Comparison of ENCODE assay signal across 17 cellular contexts in the genomic region with DNA sequence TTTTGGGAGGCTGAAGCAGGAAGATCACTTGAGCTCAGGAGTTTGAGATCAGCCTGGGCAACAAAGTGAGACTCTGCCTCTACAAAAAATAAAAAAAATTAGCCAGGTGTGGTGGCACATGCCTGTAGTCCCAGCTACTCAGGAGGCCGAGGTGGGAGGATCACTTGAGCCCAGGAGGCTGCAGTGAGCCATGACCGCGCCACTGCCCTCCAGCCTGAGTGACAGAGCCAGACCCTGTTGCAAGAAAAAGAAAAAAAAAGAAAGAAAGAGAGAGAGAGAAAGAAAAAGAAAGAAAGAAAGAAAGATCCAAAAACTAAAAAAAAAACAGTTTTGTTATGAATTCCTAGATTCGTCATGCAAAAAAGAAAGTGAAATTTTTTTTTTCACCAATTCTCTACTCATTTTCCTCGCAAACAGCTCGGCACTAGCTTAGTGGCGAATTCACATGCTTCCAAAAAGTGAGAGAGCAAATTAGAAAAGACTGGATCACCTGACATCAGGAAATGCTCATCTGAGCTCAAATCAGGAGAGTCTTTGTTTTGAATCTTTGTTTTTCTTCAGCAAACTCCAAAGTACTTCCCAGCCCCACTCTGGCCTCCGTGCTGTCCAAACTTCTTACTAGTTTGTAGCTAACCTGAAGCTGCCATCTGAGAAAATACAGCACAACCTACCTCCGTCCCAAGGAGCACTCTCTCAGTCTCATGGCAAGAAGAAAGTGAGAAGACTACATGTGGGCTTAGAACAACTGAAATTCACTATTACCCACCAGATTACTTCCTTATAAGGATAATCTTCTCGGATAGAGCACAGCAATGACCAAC. TPM values are rescaled to one million over a fixed set of nuclear protein-coding genes. Genes with fewer than 3 reads are reported as not detected.
DNase-seq lines count a peak whose midpoint lies in the region; ATAC-seq and TF ChIP-seq lines count a peak whose summit lies in the region.
"Had no signal": no experiment of that assay in that cellular context is flagged by ENCODE, and none has a peak within 500 bp of the region (broad histone marks: within the 10 kb centered on the region; RNA-seq: fewer than 3 reads in every experiment).

No MANE protein-coding gene starts in this region.

- no peak overlapping the region for H2BK12ac ChIP-seq in mesenchymal stem cell (ENCODE audit: low read length in 2 of 2)

- H3K27me3 Mint-ChIP-seq in activated CD8-positive, alpha-beta memory T cell treated with anti-CD3 and anti-CD28 coated beads, Interleukin-2, amount 10 ng/mL, durations not matched to agents 7 days and 5 days = peaks cover 6% of the 10 kb centered on the region
- no peaks in the 10 kb centered on the region for H3K27me3 Mint-ChIP-seq in activated T-helper 17 cell treated with anti-CD3 and anti-CD28 coated beads, Interleukin-2, amount 50 U/mL, for 72 hours

- no peaks in the 10 kb centered on the region for H3K79me1 ChIP-seq in mesenchymal stem cell (replicated peaks; ENCODE audit: low read length, poor library complexity, severe bottlenecking)

- intact Hi-C loops in heart left ventricle (cut with DNase I) = no loop called here
- intact Hi-C loops in prostate gland (cut with DNase I) = no loop called here

- H3K4me2 ChIP-seq in mesenchymal stem cell (ENCODE audit: low read length, poor library complexity, severe bottlenecking) = no peak overlapping the region

- H3K4me1 ChIP-seq in mesenchymal stem cell (ENCODE audit: control insufficient read depth, insufficient read depth, low read depth, low read length) = no peaks in the 10 kb centered on the region
- peaks cover 0 to 10% of the 10 kb centered on the region in 2 donors for H3K4me1 ChIP-seq in thoracic aorta (ENCODE audit: control insufficient read depth in 1 of 2, low read depth in 2 of 2)
- H3K4me1 ChIP-seq in heart left ventricle = no peaks in the 10 kb centered on the region
- H3K4me1 ChIP-seq in prostate gland (replicated peaks) = no peaks in the 10 kb centered on the region

- H3K9me3 Mint-ChIP-seq in activated CD8-positive, alpha-beta memory T cell treated with anti-CD3 and anti-CD28 coated beads, Interleukin-2, amount 10 ng/mL, durations not matched to agents 7 days and 5 days (ENCODE audit: low read depth) = peaks cover 2% of the 10 kb centered on the region
- H3K9me3 Mint-ChIP-seq in activated T-helper 17 cell treated with anti-CD3 and anti-CD28 coated beads, Interleukin-2, amount 50 U/mL, for 72 hours = no peaks in the 10 kb centered on the region
- H3K9me3 Mint-ChIP-seq: immature natural killer cell; T-helper 1 cell treated with Interleukin-12 subunit alpha and Interleukin-12 subunit beta and Interleukin-4 antibody, amounts not matched to agents 30 μg/mL and 1 μg/mL, for 36 hours had no signal

- H3K4me3 ChIP-seq in mesenchymal stem cell (ENCODE audit: insufficient read depth in 1 of 2, low read depth in 1 of 2, low read length in 2 of 2) = no peak overlapping the region
- H3K4me3 ChIP-seq in thoracic aorta = peak overlapping the region; percentile 49
- H3K4me3 ChIP-seq in heart left ventricle = no peak overlapping the region
- no peak overlapping the region for H3K4me3 ChIP-seq in prostate gland

- no peak overlapping the region for H2AFZ ChIP-seq in mesenchymal stem cell (ENCODE audit: low read depth, low read length)

- H3K27ac ChIP-seq in mesenchymal stem cell (ENCODE audit: low read length, poor library complexity, severe bottlenecking) (no peak overlapping the region), thoracic aorta (no peak overlapping the region), heart left ventricle (no peak overlapping the region), prostate gland (no peak overlapping the region)

- TF ChIP-seq CTCF in thoracic aorta (IDR thresholded peaks at IDR 0.05) (no peak), heart left ventricle (IDR thresholded peaks at IDR 0.05) (no peak), prostate gland (IDR thresholded peaks at IDR 0.05) (no peak)

- no peak overlapping the region for H2BK15ac ChIP-seq in mesenchymal stem cell (ENCODE audit: low read depth, poor library complexity, severe bottlenecking)

- H4K8ac ChIP-seq in mesenchymal stem cell (ENCODE audit: low read length) = no peak overlapping the region

- no peak overlapping the region for H4K91ac ChIP-seq in mesenchymal stem cell (ENCODE audit: low read length)

- no peak overlapping the region for H3K18ac ChIP-seq in mesenchymal stem cell (ENCODE audit: low read depth in 1 of 2, low read length in 2 of 2)

- H3K23ac ChIP-seq in mesenchymal stem cell (ENCODE audit: low read length in 2 of 2) = no peak overlapping the region

- no peak overlapping the region for H2AK5ac ChIP-seq in mesenchymal stem cell (ENCODE audit: low read length, severe bottlenecking)

- no peaks in the 10 kb centered on the region for H3K36me3 Mint-ChIP-seq in activated CD8-positive, alpha-beta memory T cell treated with anti-CD3 and anti-CD28 coated beads, Interleukin-2, amount 10 ng/mL, durations not matched to agents 7 days and 5 days
- no peaks in the 10 kb centered on the region for H3K36me3 Mint-ChIP-seq in activated T-helper 17 cell treated with anti-CD3 and anti-CD28 coated beads, Interleukin-2, amount 50 U/mL, for 72 hours (ENCODE audit: low read depth)
- H3K36me3 Mint-ChIP-seq: immature natural killer cell had no signal

- H3K27me3 ChIP-seq in mesenchymal stem cell (ENCODE audit: control insufficient read depth in 1 of 2, insufficient read depth in 1 of 2, low read length in 2 of 2) = no peaks in the 10 kb centered on the region
- no peaks in the 10 kb centered on the region for H3K27me3 ChIP-seq in thoracic aorta (replicated peaks; ENCODE audit: insufficient read depth)
- H3K27me3 ChIP-seq in heart left ventricle = no peaks in the 10 kb centered on the region
- H3K27me3 ChIP-seq in prostate gland (replicated peaks; ENCODE audit: insufficient read depth) = no peaks in the 10 kb centered on the region

- H3K27ac Mint-ChIP-seq in activated CD8-positive, alpha-beta memory T cell treated with anti-CD3 and anti-CD28 coated beads, Interleukin-2, amount 10 ng/mL, durations not matched to agents 7 days and 5 days = no peak overlapping the region
- H3K27ac Mint-ChIP-seq in activated T-helper 17 cell treated with anti-CD3 and anti-CD28 coated beads, Interleukin-2, amount 50 U/mL, for 72 hours = no peak overlapping the region
- H3K27ac Mint-ChIP-seq: immature natural killer cell; T-helper 1 cell treated with Interleukin-12 subunit alpha and Interleukin-12 subunit beta and Interleukin-4 antibody, amounts not matched to agents 30 μg/mL and 1 μg/mL, for 36 hours had no signal

- peaks cover 4% of the 10 kb centered on the region for H3K4me1 Mint-ChIP-seq in activated CD8-positive, alpha-beta memory T cell treated with anti-CD3 and anti-CD28 coated beads, Interleukin-2, amount 10 ng/mL, durations not matched to agents 7 days and 5 days
- H3K4me1 Mint-ChIP-seq in activated T-helper 17 cell treated with anti-CD3 and anti-CD28 coated beads, Interleukin-2, amount 50 U/mL, for 72 hours = peaks cover 5% of the 10 kb centered on the region
- H3K4me1 Mint-ChIP-seq: immature natural killer cell had no signal

- peak overlapping the region; percentile 50 for H3K9ac ChIP-seq in mesenchymal stem cell (ENCODE audit: low read length)

- H3K9me3 ChIP-seq in mesenchymal stem cell (ENCODE audit: control insufficient read depth, low read length) (no peaks in the 10 kb centered on the region), thoracic aorta (no peaks in the 10 kb centered on the region), heart left ventricle (peaks cover 0 to 6% (median 0%) of the 10 kb centered on the region in 12 donors), prostate gland (no peaks in the 10 kb centered on the region)

- H3K36me3 ChIP-seq in mesenchymal stem cell (ENCODE audit: control insufficient read depth in 1 of 2, insufficient read depth in 2 of 2, low read depth in 1 of 2, low read length in 2 of 2) = no peaks in the 10 kb centered on the region
- no peaks in the 10 kb centered on the region for H3K36me3 ChIP-seq in thoracic aorta
- no peaks in the 10 kb centered on the region for H3K36me3 ChIP-seq in heart left ventricle
- no peaks in the 10 kb centered on the region for H3K36me3 ChIP-seq in prostate gland

- DNase-seq in activated CD8-positive, alpha-beta memory T cell treated with anti-CD3 and anti-CD28 coated beads, Interleukin-2, amount 10 ng/mL, durations not matched to agents 7 days and 5 days = no peak
- no peak for DNase-seq in activated CD8-positive, alpha-beta memory T cell treated with anti-CD3 and anti-CD28 coated beads, Interleukin-2, amount 50 U/mL, for 4 hours
- DNase-seq in mesenchymal stem cell = no peak
- DNase-seq in thoracic aorta (ENCODE audit: low spot score) = no peak
- no peak for DNase-seq in heart left ventricle
- DNase-seq in prostate gland (ENCODE audit: low spot score) = no peak
- DNase-seq in germinal center (ENCODE audit: low spot score) = no peak
- DNase-seq: 8988T; activated gamma-delta T cell; glutamatergic neuron; immature natural killer cell; NCI-H187 treated with DMSO at 0.1 percent for 48 hours; SHP77 treated with DMSO at 0.1 percent for 48 hours; stimulated activated naive CD4-positive, alpha-beta T cell treated with Interleukin-2 at 50 U/mL for 16 hours had no signal

- ATAC-seq in activated CD8-positive, alpha-beta memory T cell treated with anti-CD3 and anti-CD28 coated beads, Interleukin-2, amount 10 ng/mL, durations not matched to agents 7 days and 5 days = no peak
- ATAC-seq in activated T-helper 17 cell treated with anti-CD3 and anti-CD28 coated beads, Interleukin-2, amount 50 U/mL, for 72 hours (replicated peaks) = peak; percentile 24
- ATAC-seq in thoracic aorta (ENCODE audit: insufficient number of reproducible peaks, low FRiP score, low read depth) = no peak
- no peak for ATAC-seq in heart left ventricle

- H3K4me3 Mint-ChIP-seq in activated CD8-positive, alpha-beta memory T cell treated with anti-CD3 and anti-CD28 coated beads, Interleukin-2, amount 10 ng/mL, durations not matched to agents 7 days and 5 days = peak overlapping the region; percentile 33
- no peak overlapping the region for H3K4me3 Mint-ChIP-seq in activated T-helper 17 cell treated with anti-CD3 and anti-CD28 coated beads, Interleukin-2, amount 50 U/mL, for 72 hours
- H3K4me3 Mint-ChIP-seq: immature natural killer cell; T-helper 1 cell treated with Interleukin-12 subunit alpha and Interleukin-12 subunit beta and Interleukin-4 antibody, amounts not matched to agents 30 μg/mL and 1 μg/mL, for 36 hours had no signal

- H3K4ac ChIP-seq in mesenchymal stem cell (ENCODE audit: low read depth in 1 of 2, low read length in 2 of 2) = no peak overlapping the region

- 89% methylated on average over 10 of the region's 10 CpGs for WGBS in mesenchymal stem cell
- WGBS in heart left ventricle, 4 donors = 86 to 90% (median 88%) methylated on average over 10 of the region's 10 CpGs
- 69% methylated on average over 10 of the region's 10 CpGs for WGBS in prostate gland

- H3K14ac ChIP-seq in mesenchymal stem cell (ENCODE audit: low read length in 2 of 2) = no peak overlapping the region

- no peak for TF ChIP-seq POLR2A in heart left ventricle (IDR thresholded peaks at IDR 0.05)
- no peak for TF ChIP-seq POLR2A in prostate gland (IDR thresholded peaks at IDR 0.05)

- no peak overlapping the region for H2BK5ac ChIP-seq in mesenchymal stem cell (ENCODE audit: low read depth, low read length, poor library complexity, severe bottlenecking)

- CTCF ChIA-PET in activated CD8-positive, alpha-beta memory T cell treated with anti-CD3 and anti-CD28 coated beads, Interleukin-2, amount 10 ng/mL, durations not matched to agents 7 days and 5 days (lab: Charles Lee) = no interaction called here

- no peak overlapping the region for H2BK120ac ChIP-seq in mesenchymal stem cell (ENCODE audit: low read depth, low read length)

RNA-seq across cellular contexts. Expression of gene IPCEF1, which starts 27.0 kb away (rescaled TPM):
- total RNA-seq in activated CD8-positive, alpha-beta memory T cell treated with anti-CD3 and anti-CD28 coated beads, Interleukin-2, amount 10 ng/mL, durations not matched to agents 7 days and 5 days = 10 to 100 TPM; 17.3 to 18.8 TPM
- total RNA-seq in activated T-helper 17 cell treated with anti-CD3 and anti-CD28 coated beads, Interleukin-2, amount 50 U/mL, for 72 hours = 10 to 100 TPM; 15.6 to 20.2 TPM
- 0.04 TPM for polyA plus RNA-seq in mesenchymal stem cell (2013, experiment 1 of 2)
- polyA plus RNA-seq in mesenchymal stem cell (2013, experiment 2 of 2) = 0.07 TPM
- total RNA-seq in thoracic aorta (1 to 10 TPM; 2.8 to 3.8 TPM), heart left ventricle (1 to 10 TPM in 4 of 9 donors, under 1 TPM in 5; 0.25 to 4.1 (median 0.86) TPM), prostate gland (1 to 10 TPM; 1.0 to 6.1 TPM)
- under 1 TPM; 0.10 to 0.11 TPM for polyA plus RNA-seq in heart left ventricle
- total RNA-seq: NCI-H460 had no signal
